22 cellular contexts compared by ENCODE assay signal in genomic region chr17:68468785-68469184, GRCh38. TPM values are rescaled to one million over a fixed set of nuclear protein-coding genes. Genes with fewer than 3 reads are reported as not detected.
DNase-seq lines count a peak whose midpoint lies in the region; ATAC-seq and TF ChIP-seq lines count a peak whose summit lies in the region.
"Had no signal": no experiment of that assay in that cellular context is flagged by ENCODE, and none has a peak within 500 bp of the region (broad histone marks: within the 10 kb centered on the region; RNA-seq: fewer than 3 reads in every experiment).

No MANE protein-coding gene starts in this region.

- H3K4me3 Mint-ChIP-seq in endodermal cell, result no peak overlapping the region
- H3K4me3 Mint-ChIP-seq: activated naive CD8-positive, alpha-beta T cell treated with anti-CD3 and anti-CD28 coated beads for 36 hours; CD4-positive, alpha-beta T cell; memory B cell; stimulated activated effector memory CD8-positive, alpha-beta T cell treated with anti-CD3 and anti-CD28 coated beads, Interleukin-12 subunit alpha, Interleukin-12 subunit beta, amount 100 ng/mL, for 72 hours; WTC11 had no signal

- H3K9me3 ChIP-seq in endodermal cell (ENCODE audit: control insufficient read depth, low read length) (no peaks in the 10 kb centered on the region), mesodermal cell (ENCODE audit: control insufficient read depth, low read length) (no peaks in the 10 kb centered on the region), upper lobe of right lung (no peaks in the 10 kb centered on the region)
- H3K9me3 ChIP-seq: esophagus squamous epithelium, SJSA1 had no signal

- no peak overlapping the region for H3K27ac Mint-ChIP-seq in endodermal cell
- H3K27ac Mint-ChIP-seq: activated naive CD8-positive, alpha-beta T cell treated with anti-CD3 and anti-CD28 coated beads for 36 hours; CD4-positive, alpha-beta T cell; memory B cell; stimulated activated effector memory CD8-positive, alpha-beta T cell treated with anti-CD3 and anti-CD28 coated beads, Interleukin-12 subunit alpha, Interleukin-12 subunit beta, amount 100 ng/mL, for 72 hours; WTC11 had no signal

- no peaks in the 10 kb centered on the region for H3K27me3 ChIP-seq in endodermal cell (ENCODE audit: control insufficient read depth, insufficient read depth, low read length, poor library complexity, severe bottlenecking)
- no peaks in the 10 kb centered on the region for H3K27me3 ChIP-seq in upper lobe of right lung
- H3K27me3 ChIP-seq: esophagus squamous epithelium had no signal

- no peak for TF ChIP-seq CTCF in endodermal cell (conservative IDR thresholded peaks at IDR 0.05)
- TF ChIP-seq CTCF in upper lobe of right lung (IDR thresholded peaks at IDR 0.05), result no peak

- peaks cover 4% of the 10 kb centered on the region for H3K9me3 Mint-ChIP-seq in endodermal cell
- H3K9me3 Mint-ChIP-seq: activated naive CD8-positive, alpha-beta T cell treated with anti-CD3 and anti-CD28 coated beads for 36 hours; CD4-positive, alpha-beta T cell; memory B cell; stimulated activated effector memory CD8-positive, alpha-beta T cell treated with anti-CD3 and anti-CD28 coated beads, Interleukin-12 subunit alpha, Interleukin-12 subunit beta, amount 100 ng/mL, for 72 hours; WTC11 had no signal

- H3K27ac ChIP-seq in endodermal cell (ENCODE audit: low read depth, low read length), result no peak overlapping the region
- H3K27ac ChIP-seq in mesodermal cell (ENCODE audit: low read depth, low read length, severe bottlenecking), result peak overlapping the region; percentile 73
- no peak overlapping the region for H3K27ac ChIP-seq in upper lobe of right lung
- H3K27ac ChIP-seq: esophagus squamous epithelium, SJSA1 had no signal

- H3K36me3 ChIP-seq in endodermal cell (ENCODE audit: control insufficient read depth, insufficient read depth, low read length), result no peaks in the 10 kb centered on the region
- H3K36me3 ChIP-seq in mesodermal cell (ENCODE audit: control insufficient read depth, insufficient read depth, low read length), result no peaks in the 10 kb centered on the region
- H3K36me3 ChIP-seq in upper lobe of right lung, result no peaks in the 10 kb centered on the region
- H3K36me3 ChIP-seq: esophagus squamous epithelium, SJSA1 had no signal

- no peak for ATAC-seq in upper lobe of right lung
- ATAC-seq: stimulated activated effector memory CD8-positive, alpha-beta T cell treated with anti-CD3 and anti-CD28 coated beads, Interleukin-12 subunit alpha, Interleukin-12 subunit beta, amount 100 ng/mL, for 72 hours; WTC11 had no signal

- peak; percentile 77 for DNase-seq in DMS 273 (lab: John Stamatoyannopoulos, UW; ENCODE audit: unreplicated experiment)
- peak; percentile 42 for DNase-seq in NCI-H524 treated with DMSO at 0.1 percent for 48 hours (lab: John Stamatoyannopoulos, UW)
- DNase-seq in endodermal cell, result peak; percentile 74
- no peak for DNase-seq in SIG-M5 treated with dmso at 0.1 percent for 504 hours (lab: John Stamatoyannopoulos, UW; ENCODE audit: unreplicated experiment)
- no peak for DNase-seq in MV-4-11 (lab: John Stamatoyannopoulos, UW)
- DNase-seq in iPS-NIHi11 (ENCODE audit: low spot score), result no peak
- DNase-seq in upper lobe of right lung, result no peak
- DNase-seq: activated CD8-positive, alpha-beta memory T cell treated with anti-CD3 and anti-CD28 coated beads for 24 hours; activated naive CD8-positive, alpha-beta T cell treated with anti-CD3 and anti-CD28 coated beads for 36 hours; CD4-positive, alpha-beta T cell; DMS79 treated with DMSO at 0.1 percent for 48 hours; effector CD4-positive, alpha-beta T cell; esophagus squamous epithelium; kidney; NCI-H1694 treated with DMSO at 0.1 percent for 48 hours; NCI-H510A; T-helper 2 cell had no signal

- H3K4me3 ChIP-seq in endodermal cell (ENCODE audit: low read length), result no peak overlapping the region
- H3K4me3 ChIP-seq in mesodermal cell (ENCODE audit: extremely low read depth, insufficient read depth, low read length, poor library complexity, severe bottlenecking), result no peak overlapping the region
- H3K4me3 ChIP-seq in upper lobe of right lung, result no peak overlapping the region
- H3K4me3 ChIP-seq: esophagus squamous epithelium, SJSA1 had no signal

- H3K4me1 ChIP-seq in endodermal cell (ENCODE audit: control insufficient read depth, insufficient read depth, low read length) (no peaks in the 10 kb centered on the region), mesodermal cell (ENCODE audit: control insufficient read depth, insufficient read depth, low read length, poor library complexity, severe bottlenecking) (peaks cover 12% of the 10 kb centered on the region), upper lobe of right lung (peaks cover 2% of the 10 kb centered on the region)
- H3K4me1 ChIP-seq: SJSA1 had no signal

- H3K9ac ChIP-seq in endodermal cell (ENCODE audit: extremely low read depth, low read length, poor library complexity, severe bottlenecking), result no peak overlapping the region

- H3K27me3 Mint-ChIP-seq in endodermal cell (ENCODE audit: insufficient read depth), result no peaks in the 10 kb centered on the region
- H3K27me3 Mint-ChIP-seq: CD4-positive, alpha-beta T cell had no signal

- no peaks in the 10 kb centered on the region for H3K36me3 Mint-ChIP-seq in endodermal cell (ENCODE audit: low read depth)
- H3K36me3 Mint-ChIP-seq: activated naive CD8-positive, alpha-beta T cell treated with anti-CD3 and anti-CD28 coated beads for 36 hours; memory B cell; stimulated activated effector memory CD8-positive, alpha-beta T cell treated with anti-CD3 and anti-CD28 coated beads, Interleukin-12 subunit alpha, Interleukin-12 subunit beta, amount 100 ng/mL, for 72 hours; WTC11 had no signal

- H3K4me1 Mint-ChIP-seq in endodermal cell, result no peaks in the 10 kb centered on the region
- H3K4me1 Mint-ChIP-seq: memory B cell; stimulated activated effector memory CD8-positive, alpha-beta T cell treated with anti-CD3 and anti-CD28 coated beads, Interleukin-12 subunit alpha, Interleukin-12 subunit beta, amount 100 ng/mL, for 72 hours had no signal

- WGBS in endodermal cell (ENCODE audit: insufficient coverage in 1 of 2, insufficient read length in 1 of 2), 2 experiments, result 95% methylated on average over 1 of the region's 1 CpG; no CpG with 5 or more reads in 1 of the 2 experiments
- no CpG with 5 or more reads among the region's 1 CpG for WGBS in mesodermal cell (ENCODE audit: insufficient coverage in 2 of 2), 2 experiments

- intact Hi-C loops in upper lobe of right lung (cut with DNase I), result no loop called here

RNA-seq across cellular contexts. Expression of gene WIPI1, which starts 11.5 kb away (rescaled TPM):
- total RNA-seq in endodermal cell (10 to 100 TPM; 32.0 to 39.5 TPM), upper lobe of right lung (38.1 TPM)
- 21.5 TPM for polyA plus RNA-seq in endodermal cell (2013, experiment 1 of 2)
- polyA plus RNA-seq in endodermal cell (2013, experiment 2 of 2), result 26.3 TPM
- 108 TPM for polyA plus RNA-seq in mesodermal cell (2013, experiment 1 of 2)
- polyA plus RNA-seq in mesodermal cell (2013, experiment 2 of 2), result 96.9 TPM

RNA-seq across cellular contexts. Expression of gene PRKAR1A, which starts 43.4 kb away (rescaled TPM):
- total RNA-seq in endodermal cell (100 to 1,000 TPM; 194 to 227 TPM), upper lobe of right lung (389 TPM)
- 131 TPM for polyA plus RNA-seq in endodermal cell (2013, experiment 1 of 2)
- polyA plus RNA-seq in endodermal cell (2013, experiment 2 of 2), result 120 TPM
- 179 TPM for polyA plus RNA-seq in mesodermal cell (2013, experiment 1 of 2)
- 150 TPM for polyA plus RNA-seq in mesodermal cell (2013, experiment 2 of 2)

Comparison
In these comparisons a context has a peak if more than half of its experiments do, and no peak if none do; other contexts are left out.
1. DNase-seq: peak in DMS 273 (single experiment), NCI-H524 treated with DMSO at 0.1 percent for 48 hours (single experiment) and endodermal cell (single experiment); none in SIG-M5 treated with dmso at 0.1 percent for 504 hours (single experiment), MV-4-11 (single experiment), iPS-NIHi11 (single experiment) and upper lobe of right lung (single experiment).